Comparison of ENCODE assay signal across 26 cellular contexts in the genomic region with DNA sequence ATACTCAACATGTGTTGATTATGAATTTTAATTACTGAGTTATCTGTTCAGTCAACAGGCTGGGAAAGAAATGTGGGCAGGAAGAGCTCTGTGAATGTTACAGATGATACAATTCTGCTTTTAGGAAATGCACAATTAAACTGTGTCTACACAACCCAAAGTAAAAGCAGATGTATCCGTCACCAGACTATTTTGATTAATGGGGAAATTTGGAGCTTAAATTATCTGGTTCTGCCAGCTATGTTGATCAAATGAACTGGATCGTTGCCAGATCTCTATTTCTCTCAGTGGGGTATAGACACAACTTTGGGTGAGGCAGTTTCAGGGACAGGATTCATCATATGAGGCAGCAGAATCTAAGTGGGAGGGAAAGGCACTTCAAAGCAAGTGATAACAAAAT.
"Had no signal": no experiment of that assay in that cellular context is flagged by ENCODE, and none has a peak within 500 bp of the region (broad histone marks: within the 10 kb centered on the region; RNA-seq: fewer than 3 reads in every experiment).

No MANE protein-coding gene starts in this region.

- DNase-seq: activated CD4-positive, alpha-beta T cell treated with anti-CD3 and anti-CD28 coated beads for 36 hours; activated CD4-positive, alpha-beta T cell treated with anti-CD3 and anti-CD28 coated beads, Interleukin-2, amount 10 ng/mL, durations not matched to agents 7 days and 5 days; activated CD4-positive, alpha-beta T cell treated with anti-CD3 and anti-CD28 coated beads, Interleukin-2, amount 50 U/mL, for 48 hours; activated CD8-positive, alpha-beta T cell treated with anti-CD3 and anti-CD28 coated beads, Interleukin-2, amount 10 ng/mL, durations not matched to agents 7 days and 5 days; activated gamma-delta T cell; activated naive CD4-positive, alpha-beta T cell treated with Interleukin-2 at 50 U/mL for 16 hours; activated naive CD8-positive, alpha-beta T cell treated with anti-CD3 and anti-CD28 coated beads, Interleukin-2, amount 10 ng/mL, durations not matched to agents 7 days and 5 days; activated T-cell treated with anti-CD3 and anti-CD28 coated beads, Interleukin-2, amount 50 U/mL, for 24 hours; amygdala; colonic mucosa; Kasumi-1; MG63; NCI-H1048; NCI-H1105 treated with DMSO at 0.1 percent for 48 hours; NCI-H1436; NCI-H187; NCI-H2029 treated with DMSO at 0.1 percent for 48 hours; NCI-H2107; NCI-H2171; NCI-H524; PC-9; SIG-M5; SW 1271; T-helper 1 cell; T-helper 2 cell; T-helper 9 cell had no signal
